22 cellular contexts compared by ENCODE assay signal in genomic region chr20:51392625-51393186, GRCh38.
"Had no signal": no experiment of that assay in that cellular context is flagged by ENCODE, and none has a peak within 500 bp of the region (broad histone marks: within the 10 kb centered on the region; RNA-seq: fewer than 3 reads in every experiment).

No MANE protein-coding gene starts in this region.

- DNase-seq: activated CD4-positive, alpha-beta T cell treated with anti-CD3 and anti-CD28 coated beads, Interleukin-2, amount 10 ng/mL, durations not matched to agents 24 days and 14 days; activated CD4-positive, CD25-positive, alpha-beta regulatory T cell; activated CD8-positive, alpha-beta memory T cell treated with anti-CD3 and anti-CD28 coated beads for 24 hours; activated CD8-positive, alpha-beta memory T cell treated with anti-CD3 and anti-CD28 coated beads, Interleukin-2, amount 50 U/mL, for 48 hours; activated gamma-delta T cell; cerebellar nuclear complex; cortex of kidney; effector CD4-positive, alpha-beta T cell; esophagus squamous epithelium; mesenchymal stem cell; mucosa of descending colon; naive B cell; pancreas; T-cell; transverse colon had no signal

- H3K9me3 ChIP-seq: ascending aorta, esophagus squamous epithelium, mucosa of descending colon, pancreas, suprapubic skin, transverse colon, uterus had no signal

- H3K9me3 Mint-ChIP-seq: activated CD4-positive, alpha-beta T cell treated with anti-CD3 and anti-CD28 coated beads, Interleukin-2, amount 10 ng/mL, durations not matched to agents 24 days and 14 days; activated naive CD4-positive, alpha-beta T cell treated with anti-CD3 and anti-CD28 coated beads, Interleukin-2, amount 50 U/mL, for 24 hours; naive B cell; stimulated activated naive CD8-positive, alpha-beta T cell treated with anti-CD3 and anti-CD28 coated beads, Interleukin-15, Interleukin-2, amounts not matched to agents 100 ng/mL and 50 ng/mL, for 24 hours; T-cell had no signal

- H3K4me1 ChIP-seq: transverse colon, uterus had no signal

- H3K27ac Mint-ChIP-seq: activated CD4-positive, alpha-beta T cell treated with anti-CD3 and anti-CD28 coated beads, Interleukin-2, amount 10 ng/mL, durations not matched to agents 24 days and 14 days; activated naive CD4-positive, alpha-beta T cell treated with anti-CD3 and anti-CD28 coated beads, Interleukin-2, amount 50 U/mL, for 24 hours; stimulated activated naive CD8-positive, alpha-beta T cell treated with anti-CD3 and anti-CD28 coated beads, Interleukin-15, Interleukin-2, amounts not matched to agents 100 ng/mL and 50 ng/mL, for 24 hours had no signal

- H3K4me3 ChIP-seq: ascending aorta, esophagus squamous epithelium, mucosa of descending colon, pancreas, smooth muscle cell, suprapubic skin, transverse colon, uterus had no signal

- H3K4me2 ChIP-seq: smooth muscle cell had no signal

- H3K36me3 ChIP-seq: ascending aorta, esophagus squamous epithelium, pancreas, suprapubic skin, transverse colon, uterus had no signal

- H3K27me3 Mint-ChIP-seq: activated CD4-positive, alpha-beta T cell treated with anti-CD3 and anti-CD28 coated beads, Interleukin-2, amount 10 ng/mL, durations not matched to agents 24 days and 14 days; activated naive CD4-positive, alpha-beta T cell treated with anti-CD3 and anti-CD28 coated beads, Interleukin-2, amount 50 U/mL, for 24 hours; naive B cell; stimulated activated naive CD8-positive, alpha-beta T cell treated with anti-CD3 and anti-CD28 coated beads, Interleukin-15, Interleukin-2, amounts not matched to agents 100 ng/mL and 50 ng/mL, for 24 hours; T-cell had no signal

- H3K4me3 Mint-ChIP-seq: activated CD4-positive, alpha-beta T cell treated with anti-CD3 and anti-CD28 coated beads, Interleukin-2, amount 10 ng/mL, durations not matched to agents 24 days and 14 days; activated naive CD4-positive, alpha-beta T cell treated with anti-CD3 and anti-CD28 coated beads, Interleukin-2, amount 50 U/mL, for 24 hours; naive B cell; stimulated activated naive CD8-positive, alpha-beta T cell treated with anti-CD3 and anti-CD28 coated beads, Interleukin-15, Interleukin-2, amounts not matched to agents 100 ng/mL and 50 ng/mL, for 24 hours; T-cell had no signal

- ATAC-seq: mucosa of descending colon, pancreas, sciatic nerve, T-cell had no signal

- H3K27me3 ChIP-seq: ascending aorta, esophagus squamous epithelium, pancreas, suprapubic skin, transverse colon, uterus had no signal

- H3K27ac ChIP-seq: esophagus squamous epithelium, pancreas, suprapubic skin, transverse colon had no signal
